ENCODE assay signal across 10 cellular contexts in genomic region chr18:7000484-7001096, GRCh38.
A peak's percentile ranks its signal among the peaks of the same experiment; 100 is the strongest.
DNase-seq lines count a peak whose midpoint lies in the region; ATAC-seq and TF ChIP-seq lines count a peak whose summit lies in the region.
"Had no signal": no experiment of that assay in that cellular context is flagged by ENCODE, and none has a peak within 500 bp of the region (broad histone marks: within the 10 kb centered on the region; RNA-seq: fewer than 3 reads in every experiment).

No MANE protein-coding gene starts in this region.

- DNase-seq in EL (peak; percentile 30), NCI-H2196 (lab: John Stamatoyannopoulos, UW; ENCODE audit: unreplicated experiment) (peak; percentile 25), cerebellar cortex (ENCODE audit: low spot score) (peak; percentile 64), NCI-H226 (no peak)
- no peak for DNase-seq in activated CD4-positive, alpha-beta T cell treated with anti-CD3 and anti-CD28 coated beads, Interleukin-2, amount 10 ng/mL, durations not matched to agents 7 days and 5 days
- DNase-seq: GOT3, naive B cell had no signal

- H3K36me3 Mint-ChIP-seq in nephron (ENCODE audit: low read depth), result peaks cover 21% of the 10 kb centered on the region
- H3K36me3 Mint-ChIP-seq in activated CD4-positive, alpha-beta T cell treated with anti-CD3 and anti-CD28 coated beads, Interleukin-2, amount 10 ng/mL, durations not matched to agents 7 days and 5 days (ENCODE audit: low read depth), result no peaks in the 10 kb centered on the region
- H3K36me3 Mint-ChIP-seq: naive B cell had no signal

- no peak overlapping the region for H3K4me3 Mint-ChIP-seq in nephron
- H3K4me3 Mint-ChIP-seq in activated CD4-positive, alpha-beta T cell treated with anti-CD3 and anti-CD28 coated beads, Interleukin-2, amount 10 ng/mL, durations not matched to agents 7 days and 5 days, result no peak overlapping the region
- H3K4me3 Mint-ChIP-seq: naive B cell had no signal

- no peaks in the 10 kb centered on the region for H3K9me3 Mint-ChIP-seq in nephron
- H3K9me3 Mint-ChIP-seq in activated CD4-positive, alpha-beta T cell treated with anti-CD3 and anti-CD28 coated beads, Interleukin-2, amount 10 ng/mL, durations not matched to agents 7 days and 5 days, result no peaks in the 10 kb centered on the region
- H3K9me3 Mint-ChIP-seq: naive B cell had no signal

- no peaks in the 10 kb centered on the region for H3K4me1 Mint-ChIP-seq in nephron
- H3K4me1 Mint-ChIP-seq in activated CD4-positive, alpha-beta T cell treated with anti-CD3 and anti-CD28 coated beads, Interleukin-2, amount 10 ng/mL, durations not matched to agents 7 days and 5 days, result no peaks in the 10 kb centered on the region
- H3K4me1 Mint-ChIP-seq: naive B cell had no signal

- TF ChIP-seq CTCF in nephron (IDR thresholded peaks at IDR 0.05; ENCODE audit: unreplicated experiment in 3 of 3), result peak; percentile 49 to 62 (median 57)

- CTCF ChIA-PET in activated CD4-positive, alpha-beta T cell treated with anti-CD3 and anti-CD28 coated beads, Interleukin-2, amount 10 ng/mL, durations not matched to agents 7 days and 5 days (lab: Charles Lee), result no interaction called here

- no peak for ATAC-seq in HG03039 (IDR thresholded peaks at IDR 0.05; ENCODE audit: unreplicated experiment)
- ATAC-seq in GM21423 (IDR thresholded peaks at IDR 0.05; ENCODE audit: unreplicated experiment), result no peak

- POLR2A ChIA-PET in activated CD4-positive, alpha-beta T cell treated with anti-CD3 and anti-CD28 coated beads, Interleukin-2, amount 10 ng/mL, durations not matched to agents 7 days and 5 days (lab: Charles Lee), result no interaction called here

- H3K27ac Mint-ChIP-seq in nephron, result no peak overlapping the region
- no peak overlapping the region for H3K27ac Mint-ChIP-seq in activated CD4-positive, alpha-beta T cell treated with anti-CD3 and anti-CD28 coated beads, Interleukin-2, amount 10 ng/mL, durations not matched to agents 7 days and 5 days
- H3K27ac Mint-ChIP-seq: naive B cell had no signal

- no peaks in the 10 kb centered on the region for H3K27me3 Mint-ChIP-seq in nephron (ENCODE audit: low read depth)
- H3K27me3 Mint-ChIP-seq in activated CD4-positive, alpha-beta T cell treated with anti-CD3 and anti-CD28 coated beads, Interleukin-2, amount 10 ng/mL, durations not matched to agents 7 days and 5 days, result peaks cover 2% of the 10 kb centered on the region
- H3K27me3 Mint-ChIP-seq: naive B cell had no signal

Comparison
In these comparisons a context has a peak if more than half of its experiments do, and no peak if none do; other contexts are left out.
1. DNase-seq: peak in EL (single experiment), NCI-H2196 (single experiment) and cerebellar cortex (single experiment); none in activated CD4-positive, alpha-beta T cell treated with anti-CD3 and anti-CD28 coated beads, Interleukin-2, amount 10 ng/mL, durations not matched to agents 7 days and 5 days (single experiment) and NCI-H226 (single experiment).